ENCODE assay signal across 22 cellular contexts in genomic region chr10:95337761-95338160, GRCh38. TPM values are rescaled to one million over a fixed set of nuclear protein-coding genes. Genes with fewer than 3 reads are reported as not detected.
DNase-seq lines count a peak whose midpoint lies in the region; ATAC-seq and TF ChIP-seq lines count a peak whose summit lies in the region.
"Had no signal": no experiment of that assay in that cellular context is flagged by ENCODE, and none has a peak within 500 bp of the region (broad histone marks: within the 10 kb centered on the region; RNA-seq: fewer than 3 reads in every experiment).

No MANE protein-coding gene starts in this region.

- no peaks in the 10 kb centered on the region for H3K9me3 Mint-ChIP-seq in HFFc6
- H3K9me3 Mint-ChIP-seq: CD8-positive, alpha-beta T cell; GM23338; IgD-negative memory B cell had no signal

- H3K27ac ChIP-seq in left ventricle myocardium inferior (replicated peaks) (peak overlapping the region; percentile 88), stomach (peak overlapping the region in 3 of 5 donors; percentile 88 to 92 (median 89)), testis (no peak overlapping the region)

- intact Hi-C loops in left ventricle myocardium inferior (cut with micrococcal nuclease) (no loop called here), Right ventricle myocardium inferior (cut with DNase I) (no loop called here), stomach (cut with DNase I; ENCODE audit: low total_unique reads) (no loop called here), testis (cut with DNase I; ENCODE audit: low total_unique reads) (no loop called here), mucosa of descending colon (cut with DNase I, micrococcal nuclease) (loop anchor here in 1 of 2 donors (10.0 kb wide), 1 partner anchor 93 kb away; no protein-coding TSS in a partner anchor)

- 72 to 92% (median 89%) methylated on average over 2 of the region's 2 CpGs for WGBS in stomach, 5 donors
- 81 to 90% methylated on average over 2 of the region's 2 CpGs for WGBS in testis, 2 donors

- H3K36me3 Mint-ChIP-seq in HFFc6 (ENCODE audit: low read depth), result no peaks in the 10 kb centered on the region
- H3K36me3 Mint-ChIP-seq: CD8-positive, alpha-beta T cell; IgD-negative memory B cell had no signal

- no peak overlapping the region for H3K4me3 ChIP-seq in left ventricle myocardium inferior
- H3K4me3 ChIP-seq in stomach, result no peak overlapping the region
- no peak overlapping the region for H3K4me3 ChIP-seq in testis
- H3K4me3 ChIP-seq in mucosa of descending colon, result no peak overlapping the region
- H3K4me3 ChIP-seq: GM23338 had no signal

- no peak overlapping the region for H3K27ac Mint-ChIP-seq in HFFc6
- H3K27ac Mint-ChIP-seq: CD8-positive, alpha-beta T cell; GM23338 had no signal

- H3K9me3 ChIP-seq in left ventricle myocardium inferior (replicated peaks) (no peaks in the 10 kb centered on the region), stomach (no peaks in the 10 kb centered on the region), testis (no peaks in the 10 kb centered on the region), mucosa of descending colon (no peaks in the 10 kb centered on the region)

- ATAC-seq in Right ventricle myocardium inferior, result no peak
- ATAC-seq in mucosa of descending colon, result no peak
- ATAC-seq: CD8-positive, alpha-beta T cell; GM23338; HCT116 had no signal

- TF ChIP-seq CTCF in left ventricle myocardium inferior (IDR thresholded peaks at IDR 0.05; ENCODE audit: borderline replicate concordance) (no peak), stomach (IDR thresholded peaks at IDR 0.05) (no peak), HFFc6 (IDR thresholded peaks at IDR 0.05) (no peak), testis (IDR thresholded peaks at IDR 0.05) (no peak), mucosa of descending colon (IDR thresholded peaks at IDR 0.05) (no peak)

- H3K4me1 ChIP-seq in left ventricle myocardium inferior (peaks cover 86% of the 10 kb centered on the region), stomach (peaks cover 5 to 46% (median 29%) of the 10 kb centered on the region in 4 donors), testis (no peaks in the 10 kb centered on the region), mucosa of descending colon (ENCODE audit: low read depth) (no peaks in the 10 kb centered on the region)

- H3K4me3 Mint-ChIP-seq in HFFc6, result no peak overlapping the region
- H3K4me3 Mint-ChIP-seq: CD8-positive, alpha-beta T cell; GM23338; IgD-negative memory B cell had no signal

- DNase-seq in left ventricle myocardium inferior, result no peak
- no peak for DNase-seq in Right ventricle myocardium inferior (ENCODE audit: missing footprints)
- peak; percentile 37 for DNase-seq in kidney tubule cell (ENCODE audit: low spot score)
- no peak for DNase-seq in stomach
- no peak for DNase-seq in HFFc6
- no peak for DNase-seq in testis
- no peak for DNase-seq in mucosa of descending colon
- DNase-seq: AML-193; C1 segment of cervical spinal cord; Calu3; CD8-positive, alpha-beta T cell; DMS153; Karpas-422; MV-4-11; NCI-H1694 treated with DMSO at 0.1 percent for 48 hours; NCI-H446 treated with DMSO at 0.1 percent for 48 hours; NCI-H526 treated with DMSO at 0.1 percent for 48 hours; SHP77 had no signal

- peaks cover 3% of the 10 kb centered on the region for H3K27me3 Mint-ChIP-seq in HFFc6 (ENCODE audit: insufficient read depth)
- H3K27me3 Mint-ChIP-seq: IgD-negative memory B cell had no signal

- TF ChIP-seq EP300 in stomach (IDR thresholded peaks at IDR 0.05), result no peak

- H3K4me1 Mint-ChIP-seq in HFFc6 (ENCODE audit: low read depth), result peaks cover 46% of the 10 kb centered on the region

- H3K27me3 ChIP-seq in left ventricle myocardium inferior (ENCODE audit: low read depth) (no peaks in the 10 kb centered on the region), stomach (no peaks in the 10 kb centered on the region), testis (no peaks in the 10 kb centered on the region)

- H3K36me3 ChIP-seq in left ventricle myocardium inferior (peaks cover 71% of the 10 kb centered on the region), stomach (peaks cover 18 to 98% (median 83%) of the 10 kb centered on the region in 4 donors), testis (ENCODE audit: low read depth, missing control alignments) (no peaks in the 10 kb centered on the region), mucosa of descending colon (ENCODE audit: low read depth) (no peaks in the 10 kb centered on the region)

- TF ChIP-seq POLR2A in stomach (IDR thresholded peaks at IDR 0.05), result no peak
- TF ChIP-seq POLR2A in testis (IDR thresholded peaks at IDR 0.05), result no peak

RNA-seq across cellular contexts. Expression of gene PDLIM1, which starts 47.0 kb away (rescaled TPM):
- total RNA-seq in left ventricle myocardium inferior (358 TPM), Right ventricle myocardium inferior (273 TPM), stomach (100 to 1,000 TPM in 2 of 5 donors, 10 to 100 TPM in 3; 41.7 to 231 (median 83.9) TPM), testis (10 to 100 TPM; 14.9 to 23.5 TPM), mucosa of descending colon (100 to 1,000 TPM; 177 to 434 (median 373) TPM)
- polyA plus RNA-seq in stomach (100 to 1,000 TPM; 168 to 289 (median 277) TPM), testis (ENCODE audit: insufficient read depth, low read depth, low replicate concordance) (64.3 TPM)
- total RNA-seq in HFFc6 (2021; fragmentation: NEBNext Ultra II Directional; extraction: Animal tissue kit (Norgen Biotek cat#: 25700)), result 100 to 1,000 TPM; 131 to 163 (median 154) TPM
- total RNA-seq: G401 had no signal

Comparison
In these comparisons a context has a peak if more than half of its experiments do, and no peak if none do; other contexts are left out.
1. H3K27ac ChIP-seq: peak in left ventricle myocardium inferior (single experiment) and stomach (3 of 5); none in testis (0 of 2).